22 cellular contexts compared by ENCODE assay signal in the genomic region with DNA sequence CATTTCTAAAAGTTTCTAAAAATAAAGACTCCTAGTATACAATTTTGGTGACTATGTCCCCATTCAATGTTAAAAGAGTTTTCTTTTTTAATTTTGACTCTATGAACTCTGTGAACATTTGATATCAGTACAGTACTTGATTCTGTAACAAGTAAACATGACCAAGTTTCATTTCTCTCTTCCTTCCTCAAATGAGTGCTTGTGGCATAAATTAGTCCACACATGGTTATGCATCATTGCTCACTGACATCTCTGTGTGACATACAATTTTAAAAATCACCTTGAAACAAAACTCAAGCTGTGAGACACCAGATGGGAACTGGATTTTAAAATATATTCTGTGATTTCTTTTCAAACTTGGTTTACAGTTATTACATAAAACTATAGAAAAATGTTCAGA.
DNase-seq lines count a peak whose midpoint lies in the region; ATAC-seq, FAIRE-seq and TF ChIP-seq lines count a peak whose summit lies in the region.
"Had no signal": no experiment of that assay in that cellular context is flagged by ENCODE, and none has a peak within 500 bp of the region (broad histone marks: within the 10 kb centered on the region; RNA-seq: fewer than 3 reads in every experiment).

No MANE protein-coding gene starts in this region.

- POLR2A ChIA-PET in A673 (lab: Charles Lee; ENCODE audit: low non-redundant PET) = no interaction called here

- CTCF ChIA-PET in A673 (lab: Charles Lee) = no interaction called here

- H3K4me3 ChIP-seq in OCI-LY3 (ENCODE audit: low read length) = no peak overlapping the region
- H3K4me3 ChIP-seq in right lobe of liver = no peak overlapping the region
- no peak overlapping the region for H3K4me3 ChIP-seq in A673 (ENCODE audit: low read depth, low read length, poor library complexity, severe bottlenecking)
- H3K4me3 ChIP-seq: ascending aorta, esophagus squamous epithelium, left ventricle myocardium inferior, right atrium auricular region had no signal

- no peak for TF ChIP-seq CTCF in OCI-LY3 (IDR thresholded peaks at IDR 0.05; ENCODE audit: low read depth, low read length)
- no peak for TF ChIP-seq CTCF in right lobe of liver (IDR thresholded peaks at IDR 0.05)
- TF ChIP-seq CTCF in A673 (conservative IDR thresholded peaks at IDR 0.05; ENCODE audit: low read depth, low read length) = no peak

- H3K27me3 ChIP-seq in OCI-LY3 (ENCODE audit: low read depth, low read length) = no peaks in the 10 kb centered on the region
- H3K27me3 ChIP-seq in right lobe of liver = no peaks in the 10 kb centered on the region
- H3K27me3 ChIP-seq in A673 (replicated peaks; ENCODE audit: insufficient read depth, low read depth, low read length, poor library complexity) = no peaks in the 10 kb centered on the region
- H3K27me3 ChIP-seq: ascending aorta, esophagus squamous epithelium, right atrium auricular region had no signal

- peak overlapping the region; percentile 38 for H3K4me2 ChIP-seq in OCI-LY3 (ENCODE audit: low read length)

- peak; percentile 39 for FAIRE-seq in GM18507 (lab: Jason Lieb, UNC)
- FAIRE-seq: urothelium cell line had no signal

- no peaks in the 10 kb centered on the region for H3K9me3 ChIP-seq in OCI-LY3 (ENCODE audit: insufficient read depth, low read length)
- H3K9me3 ChIP-seq in right lobe of liver = no peaks in the 10 kb centered on the region
- no peaks in the 10 kb centered on the region for H3K9me3 ChIP-seq in A673 (ENCODE audit: low read depth, low read length, poor library complexity, severe bottlenecking)

- BruUV-seq in A673 (replicated peaks; lab: Mats Ljungman, UMichigan) = no TSS peak

- H3K4me1 ChIP-seq in OCI-LY3 (ENCODE audit: low read length) (peaks cover 19% of the 10 kb centered on the region), right lobe of liver (no peaks in the 10 kb centered on the region), A673 (ENCODE audit: insufficient read depth, low read length, poor library complexity, severe bottlenecking) (no peaks in the 10 kb centered on the region)
- H3K4me1 ChIP-seq: ascending aorta, esophagus squamous epithelium, left ventricle myocardium inferior, right atrium auricular region had no signal

- DNase-seq in GM18507 (ENCODE audit: extremely low spot score, insufficient read length, low read depth) (no peak), right lobe of liver (no peak), NCI-H1105 treated with DMSO at 0.1 percent for 48 hours (lab: John Stamatoyannopoulos, UW) (no peak), A673 (ENCODE audit: low spot score) (no peak)
- no peak for DNase-seq in activated CD8-positive, alpha-beta memory T cell treated with anti-CD3 and anti-CD28 coated beads, Interleukin-2, amount 50 U/mL, for 48 hours
- DNase-seq: activated CD4-positive, alpha-beta T cell treated with anti-CD3 and anti-CD28 coated beads, Interleukin-2, amount 50 U/mL, for 4 hours; AML-193; DND-41; esophagus squamous epithelium; KBM-7; left ventricle myocardium inferior; NCI-H1930; NCI-H748 treated with DMSO at 0.1 percent for 48 hours; stimulated activated CD4-positive, alpha-beta T cell treated with anti-CD3 and anti-CD28 coated beads, Interleukin-4, amount 100 ng/mL, for 4 hours; stimulated activated naive CD4-positive, alpha-beta T cell; T-helper 9 cell had no signal

- H3K36me3 ChIP-seq in OCI-LY3 (replicated peaks; ENCODE audit: low read depth, low read length) (no peaks in the 10 kb centered on the region), right lobe of liver (no peaks in the 10 kb centered on the region), A673 (ENCODE audit: insufficient read depth, low read length, poor library complexity, severe bottlenecking) (no peaks in the 10 kb centered on the region)
- H3K36me3 ChIP-seq: ascending aorta, esophagus squamous epithelium, left ventricle myocardium inferior, right atrium auricular region had no signal

- no peak for TF ChIP-seq POLR2A in right lobe of liver (IDR thresholded peaks at IDR 0.05)

- no peak overlapping the region for H2AFZ ChIP-seq in OCI-LY3 (ENCODE audit: low read depth, low read length)

- no peak overlapping the region for H3K9ac ChIP-seq in OCI-LY3 (ENCODE audit: low read length)

- H4K20me1 ChIP-seq in OCI-LY3 (ENCODE audit: insufficient read depth, low read length) = no peaks in the 10 kb centered on the region

- 0 out of 2 replicates have a peak overlapping the region, but pooled peaks have one; percentile 6 for H3K27ac ChIP-seq in OCI-LY3 (ENCODE audit: low read length)
- no peak overlapping the region for H3K27ac ChIP-seq in right lobe of liver
- no peak overlapping the region for H3K27ac ChIP-seq in A673 (ENCODE audit: low read depth, low read length, poor library complexity, severe bottlenecking)
- H3K27ac ChIP-seq: ascending aorta, esophagus squamous epithelium, left ventricle myocardium inferior, right atrium auricular region had no signal

- no peaks in the 10 kb centered on the region for H3K79me2 ChIP-seq in OCI-LY3 (ENCODE audit: low read length)

- peak; percentile 86 for ATAC-seq in GM21619 (IDR thresholded peaks at IDR 0.05; ENCODE audit: unreplicated experiment)
- peak; percentile 94 for ATAC-seq in HG03159 (IDR thresholded peaks at IDR 0.05; ENCODE audit: unreplicated experiment)
- ATAC-seq in right lobe of liver = no peak

- intact Hi-C loops in right lobe of liver (cut with DNase I) (no loop called here), A673 (cut with micrococcal nuclease; ENCODE audit: unreplicated experiment) (no loop called here)

Comparison
In these comparisons a context has a peak if more than half of its experiments do, and no peak if none do; other contexts are left out.
1. ATAC-seq: peak in GM21619 (single experiment) and HG03159 (single experiment); none in right lobe of liver (0 of 4).